Comparison of ENCODE assay signal across 29 cellular contexts in the genomic region with DNA sequence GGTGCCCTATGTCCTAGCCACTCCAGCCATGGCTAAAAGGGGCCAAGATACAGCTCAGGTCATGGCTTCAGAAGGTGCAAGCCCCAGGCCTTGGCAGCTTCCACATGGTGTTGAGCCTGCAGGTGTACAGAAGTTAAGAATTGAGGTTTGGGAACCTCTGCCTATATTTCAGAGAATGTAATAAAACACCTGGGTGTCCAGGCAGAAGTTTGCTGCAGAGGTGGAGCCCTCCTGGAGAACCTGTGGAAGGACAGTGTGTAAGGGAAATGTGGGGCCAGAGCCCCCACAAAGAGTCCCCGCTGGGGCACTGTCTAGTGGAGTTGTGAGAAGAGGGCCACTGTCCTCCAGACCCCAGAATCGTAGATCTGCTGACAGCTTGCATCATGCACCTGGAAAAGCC.
"Had no signal": no experiment of that assay in that cellular context is flagged by ENCODE, and none has a peak within 500 bp of the region (broad histone marks: within the 10 kb centered on the region; RNA-seq: fewer than 3 reads in every experiment).

No MANE protein-coding gene starts in this region.

- H3K27ac Mint-ChIP-seq: mesothelial cell of epicardium; naive B cell; natural killer cell; nephron progenitor cell; neural progenitor cell; progenitor cell of endocrine pancreas; stimulated activated memory B cell treated with anti-CD40 and anti-IgM and Interleukin-4, amounts not matched to agents 10 μg/mL and 1 μg/mL and 100 μg/mL, for 72 hours had no signal

- H3K4me3 Mint-ChIP-seq: mesothelial cell of epicardium; naive B cell; natural killer cell; nephron progenitor cell; neural progenitor cell; stimulated activated memory B cell treated with anti-CD40 and anti-IgM and Interleukin-4, amounts not matched to agents 10 μg/mL and 1 μg/mL and 100 μg/mL, for 72 hours had no signal

- H3K4me1 ChIP-seq: left ventricle myocardium inferior, right atrium auricular region, right lobe of liver, stomach, testis, thyroid gland, upper lobe of left lung, vagina had no signal

- H3K27ac ChIP-seq: left ventricle myocardium inferior, neural progenitor cell, neutrophil, ovary, right atrium auricular region, right lobe of liver, stomach, testis, thyroid gland, transverse colon, upper lobe of left lung, vagina had no signal

- H3K4me3 ChIP-seq: left ventricle myocardium inferior, lung, neural progenitor cell, ovary, right atrium auricular region, right lobe of liver, smooth muscle cell, stomach, testis, thyroid gland, transverse colon, upper lobe of left lung, vagina had no signal

- H3K36me3 ChIP-seq: left ventricle myocardium inferior, neural progenitor cell, neutrophil, ovary, right atrium auricular region, right lobe of liver, stomach, thyroid gland, transverse colon, upper lobe of left lung, vagina had no signal

- ATAC-seq: natural killer cell; right lobe of liver; stimulated activated memory B cell treated with anti-CD40 and anti-IgM and Interleukin-4, amounts not matched to agents 10 μg/mL and 1 μg/mL and 100 μg/mL, for 72 hours had no signal

- H3K9me3 ChIP-seq: neutrophil, right lobe of liver, testis, thyroid gland, vagina had no signal

- H3K27me3 ChIP-seq: neural progenitor cell, neutrophil, ovary, right atrium auricular region, right lobe of liver, stomach, testis, thyroid gland, transverse colon, upper lobe of left lung, vagina had no signal

- H3K36me3 Mint-ChIP-seq: neural progenitor cell had no signal

- DNase-seq: hypothalamus; islet precursor cell; left ventricle myocardium inferior; mesendoderm; naive B cell; natural killer cell; nephron progenitor cell; occipital lobe; ovary; right lobe of liver; stimulated activated CD4-positive, alpha-beta T cell treated with anti-CD3 and anti-CD28 coated beads, Interleukin-1b, Interleukin-23, amount 100 ng/mL, for 48 hours; stimulated activated CD4-positive, alpha-beta T cell treated with anti-CD3 and anti-CD28 coated beads, Interleukin-2, amount 100 ng/mL, for 48 hours; stimulated activated CD4-positive, alpha-beta T cell treated with anti-CD3 and anti-CD28 coated beads, Interleukin-4, amount 100 ng/mL, for 4 hours; stimulated activated CD8-positive, alpha-beta memory T cell treated with anti-CD3 and anti-CD28 coated beads, Interleukin-4, amount 100 ng/mL, for 48 hours; stimulated activated naive CD4-positive, alpha-beta T cell treated with Interleukin-2 at 50 U/mL for 16 hours; stomach; testis; thyroid gland; transverse colon; upper lobe of left lung had no signal

- H3K4me1 Mint-ChIP-seq: naive B cell; natural killer cell; stimulated activated memory B cell treated with anti-CD40 and anti-IgM and Interleukin-4, amounts not matched to agents 10 μg/mL and 1 μg/mL and 100 μg/mL, for 72 hours had no signal
